21 cellular contexts compared by ENCODE assay signal in the genomic region with DNA sequence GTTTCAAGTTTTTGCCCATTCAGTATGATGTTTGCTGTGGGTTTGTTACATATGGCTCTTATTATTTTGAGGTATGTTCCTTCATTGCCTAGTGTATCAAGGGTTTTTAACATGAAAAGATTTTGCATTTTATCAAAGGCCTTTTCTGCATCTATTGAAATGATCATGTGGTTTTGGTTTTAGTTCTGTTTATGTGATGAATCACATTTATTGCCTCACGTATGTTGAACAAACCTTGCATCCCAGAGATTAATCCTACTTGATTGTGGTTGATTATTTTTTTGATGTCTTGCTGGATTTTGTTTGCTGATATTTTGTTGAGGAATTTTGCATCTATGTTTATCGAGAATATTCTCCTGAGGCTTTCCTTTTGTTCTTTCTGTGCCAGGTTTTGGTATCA. TPM values are rescaled to one million over a fixed set of nuclear protein-coding genes. Genes with fewer than 3 reads are reported as not detected.
"Had no signal": no experiment of that assay in that cellular context is flagged by ENCODE, and none has a peak within 500 bp of the region (broad histone marks: within the 10 kb centered on the region; RNA-seq: fewer than 3 reads in every experiment).

No MANE protein-coding gene starts in this region.

- H3K4me1 ChIP-seq: ascending aorta, colonic mucosa, prostate gland, thyroid gland, upper lobe of right lung had no signal

- H3K9me3 ChIP-seq: colonic mucosa, neutrophil, ovary, prostate gland, thyroid gland, upper lobe of right lung had no signal

- ATAC-seq: effector memory CD8-positive, alpha-beta T cell; upper lobe of right lung had no signal

- H3K27ac ChIP-seq: ascending aorta, colonic mucosa, dorsolateral prefrontal cortex, esophagus squamous epithelium, neutrophil, ovary, prostate gland, thyroid gland, upper lobe of right lung, WERI-Rb-1 had no signal

- H3K4me3 ChIP-seq: ascending aorta, colonic mucosa, dorsolateral prefrontal cortex, esophagus squamous epithelium, ovary, prostate gland, thyroid gland, upper lobe of right lung had no signal

- H3K36me3 ChIP-seq: ascending aorta, colonic mucosa, esophagus squamous epithelium, neutrophil, ovary, prostate gland, thyroid gland, upper lobe of right lung, WERI-Rb-1 had no signal

- H3K27me3 ChIP-seq: ascending aorta, colonic mucosa, dorsolateral prefrontal cortex, neutrophil, ovary, thyroid gland, upper lobe of right lung had no signal

- DNase-seq: activated CD4-positive, CD25-positive, alpha-beta regulatory T cell treated with anti-CD3 and anti-CD28 coated beads, Interleukin-2, amount 50 U/mL, for 72 hours; activated gamma-delta T cell treated with Interleukin-2 at 50 U/mL for 16 hours; activated T-cell treated with anti-CD3 and anti-CD28 coated beads, Interleukin-2, amount 50 U/mL, for 1 hour; colonic mucosa; dorsolateral prefrontal cortex; effector memory CD8-positive, alpha-beta T cell; esophagus squamous epithelium; hypothalamus; ovary; stimulated activated CD4-positive, alpha-beta T cell treated with anti-CD3 and anti-CD28 coated beads, Interleukin-4, amount 100 ng/mL, for 4 hours; substantia nigra; thyroid gland; upper lobe of right lung; WERI-Rb-1 had no signal

RNA-seq across cellular contexts. Expression of a gene that starts 39.4 kb away (rescaled TPM):
- total RNA-seq: ascending aorta; colonic mucosa; dorsolateral prefrontal cortex; esophagus squamous epithelium; frontal cortex; liver; myocyte; ovary; T-helper 2 cell treated with Interferon-gamma antibody and Interleukin-4, amounts not matched to agents 100 ng/mL and 5 ng/mL, for 36 hours; thyroid gland; upper lobe of right lung had no signal
- polyA plus RNA-seq: liver, ovary had no signal
